In genomic region chr17:48609754-48610281, GRCh38 we compare ENCODE assay signal across 10 cellular contexts. TPM values are rescaled to one million over a fixed set of nuclear protein-coding genes. Genes with fewer than 3 reads are reported as not detected.
A peak's percentile ranks its signal among the peaks of the same experiment; 100 is the strongest.
DNase-seq lines count a peak whose midpoint lies in the region; ATAC-seq and TF ChIP-seq lines count a peak whose summit lies in the region.
"Had no signal": no experiment of that assay in that cellular context is flagged by ENCODE, and none has a peak within 500 bp of the region (broad histone marks: within the 10 kb centered on the region; RNA-seq: fewer than 3 reads in every experiment).

No MANE protein-coding gene starts in this region.

- intact Hi-C loops in OCI-LY7 (cut with micrococcal nuclease; ENCODE audit: unreplicated experiment) (no loop called here), esophagus muscularis mucosa (cut with DNase I) (no loop called here)

- H3K79me2 ChIP-seq in OCI-LY7 (ENCODE audit: insufficient read depth, low read depth, low read length) = no peaks in the 10 kb centered on the region

- H2AFZ ChIP-seq in OCI-LY7 (ENCODE audit: low read length) = peak overlapping the region; percentile 96; the same call in 1 of the 2 replicates

- DNase-seq in DMS 273 (lab: John Stamatoyannopoulos, UW; ENCODE audit: unreplicated experiment) (peak; percentile 37), DMS 273 treated with DMSO at 0.1 percent for 48 hours (lab: John Stamatoyannopoulos, UW) (no peak), OCI-LY7 (ENCODE audit: low spot score) (no peak), esophagus muscularis mucosa (ENCODE audit: extremely low spot score) (no peak), mucosa of gallbladder (ENCODE audit: low spot score) (no peak)
- DNase-seq: 8988T; activated CD4-positive, alpha-beta T cell treated with anti-CD3 and anti-CD28 coated beads, Interleukin-2, amount 50 U/mL, for 1 hour had no signal

- no peaks in the 10 kb centered on the region for H3K9me2 ChIP-seq in OCI-LY7 (ENCODE audit: insufficient read depth, low read length)

- H3K4me1 ChIP-seq in OCI-LY7 (ENCODE audit: insufficient read depth, low read length, poor library complexity, severe bottlenecking) (peaks cover 31% of the 10 kb centered on the region), esophagus muscularis mucosa (peaks cover 47 to 54% (median 51%) of the 10 kb centered on the region in 4 donors), skeletal muscle satellite cell (ENCODE audit: control insufficient read depth, insufficient read depth, low read length) (peaks cover 31% of the 10 kb centered on the region)

- H3K36me3 ChIP-seq in OCI-LY7 (ENCODE audit: insufficient read depth, low read length) (no peaks in the 10 kb centered on the region), esophagus muscularis mucosa (no peaks in the 10 kb centered on the region), skeletal muscle satellite cell (ENCODE audit: insufficient read depth, low read length) (no peaks in the 10 kb centered on the region)

- no TSS peak for BruUV-seq in OCI-LY7 (replicated peaks; lab: Mats Ljungman, UMichigan)

- POLR2A ChIA-PET in OCI-LY7 (lab: Charles Lee) = interaction anchor here (0.6 to 0.7 kb wide), 2 partner anchors 10 to 289 kb away, joined by 3 to 4 read pairs; no protein-coding TSS in a partner anchor

- H3K27me3 ChIP-seq in esophagus muscularis mucosa (peaks cover 41 to 100% (median 92%) of the 10 kb centered on the region in 4 donors), skeletal muscle satellite cell (ENCODE audit: control insufficient read depth, insufficient read depth, low read length) (peaks cover 11% of the 10 kb centered on the region)

- H3K9me3 ChIP-seq in OCI-LY7 (ENCODE audit: low read length) (no peaks in the 10 kb centered on the region), esophagus muscularis mucosa (no peaks in the 10 kb centered on the region), skeletal muscle satellite cell (replicated peaks; ENCODE audit: low read length) (no peaks in the 10 kb centered on the region)

- peak overlapping the region; percentile 73 for H3K4me2 ChIP-seq in OCI-LY7 (ENCODE audit: low read length)
- peak overlapping the region; percentile 99 for H3K4me2 ChIP-seq in skeletal muscle satellite cell (ENCODE audit: low read length)

- WGBS in esophagus muscularis mucosa = 9% methylated on average over 14 of the region's 15 CpGs

- H3K27ac ChIP-seq in OCI-LY7 (ENCODE audit: low read depth, low read length, poor library complexity, severe bottlenecking) (no peak overlapping the region), esophagus muscularis mucosa (replicated peaks in 1 of 4) (peak overlapping the region in 1 of 4 donors; percentile 20)

- CTCF ChIA-PET in OCI-LY7 (lab: Charles Lee; ENCODE audit: unreplicated experiment) = interaction anchor here (0.6 to 1.0 kb wide), 2 partner anchors 173 to 257 kb away, joined by 6 read pairs; no protein-coding TSS in a partner anchor

- TF ChIP-seq CTCF in OCI-LY7 (conservative IDR thresholded peaks at IDR 0.05; ENCODE audit: low read length) = no peak
- no peak for TF ChIP-seq CTCF in esophagus muscularis mucosa (IDR thresholded peaks at IDR 0.05)

- TF ChIP-seq EP300 in esophagus muscularis mucosa (IDR thresholded peaks at IDR 0.05) = no peak

- ATAC-seq in HG03354 (IDR thresholded peaks at IDR 0.05; ENCODE audit: poor library complexity, severe bottlenecking, unreplicated experiment) = no peak
- no peak for ATAC-seq in HG03025 (IDR thresholded peaks at IDR 0.05; ENCODE audit: low FRiP score, unreplicated experiment)

- H3K4me3 ChIP-seq in OCI-LY7 (ENCODE audit: low read depth, low read length, poor library complexity, severe bottlenecking) (peak overlapping the region; percentile 72), esophagus muscularis mucosa (peak overlapping the region; percentile 45 to 63 (median 50)), skeletal muscle satellite cell (ENCODE audit: low read length) (peak overlapping the region; percentile 95)

- no peaks in the 10 kb centered on the region for H4K20me1 ChIP-seq in OCI-LY7 (ENCODE audit: insufficient read depth, low read length)

- peak overlapping the region; percentile 98 for H3K9ac ChIP-seq in skeletal muscle satellite cell (ENCODE audit: low read depth, low read length)

- TF ChIP-seq POLR2A in esophagus muscularis mucosa (IDR thresholded peaks at IDR 0.05; ENCODE audit: low read depth) = no peak

RNA-seq across cellular contexts. Expression of gene HOXB7, which starts 1.0 kb away (rescaled TPM):
- total RNA-seq in OCI-LY7 (2014; rRNA removed; shearing (Covaris generic)) = 6.3 and 9.2 TPM in 2 replicates
- 16.3 and 17.0 TPM in 2 replicates for total RNA-seq in OCI-LY7 (2022)
- total RNA-seq in esophagus muscularis mucosa = 1 to 10 TPM in 1 of 4 donors, under 1 TPM in 3; 0.52 to 1.7 (median 0.66) TPM
- 1.5 and 4.1 TPM in 2 replicates for total RNA-seq in skeletal muscle satellite cell (2012; rRNA removed)
- total RNA-seq in mucosa of gallbladder = 0.92 TPM

RNA-seq across cellular contexts. Expression of gene HOXB6, which starts 5.0 kb away (rescaled TPM):
- total RNA-seq in OCI-LY7 (2014; rRNA removed; shearing (Covaris generic)) = 0.41 TPM in 1 of 2 replicates, not detected in the other
- total RNA-seq in OCI-LY7 (2022) (not detected in 2 replicates), esophagus muscularis mucosa (1 to 10 TPM; 2.2 to 5.4 (median 2.9) TPM), mucosa of gallbladder (2.0 TPM)
- total RNA-seq in skeletal muscle satellite cell (2012; rRNA removed) = 5.5 and 6.6 TPM in 2 replicates

RNA-seq across cellular contexts. Expression of gene HOXB8, which starts 5.3 kb away (rescaled TPM):
- not detected in 2 replicates for total RNA-seq in OCI-LY7 (2014; rRNA removed; shearing (Covaris generic))
- total RNA-seq in OCI-LY7 (2022) (not detected in 2 replicates), esophagus muscularis mucosa (not detected), mucosa of gallbladder (not detected)
- not detected in 2 replicates for total RNA-seq in skeletal muscle satellite cell (2012; rRNA removed)

RNA-seq across cellular contexts. Expression of gene HOXB5, which starts 16.2 kb away (rescaled TPM):
- not detected in 2 replicates for total RNA-seq in OCI-LY7 (2014; rRNA removed; shearing (Covaris generic))
- total RNA-seq in OCI-LY7 (2022) (not detected in 2 replicates), esophagus muscularis mucosa (under 1 TPM; 0.17 to 0.83 (median 0.36) TPM), mucosa of gallbladder (0.49 TPM)
- total RNA-seq in skeletal muscle satellite cell (2012; rRNA removed) = under 0.01 TPM in 2 replicates

RNA-seq across cellular contexts. Expression of gene HOXB9, which starts 16.3 kb away (rescaled TPM):
- total RNA-seq in OCI-LY7 (2014; rRNA removed; shearing (Covaris generic)) = not detected in 2 replicates
- not detected in 2 replicates for total RNA-seq in OCI-LY7 (2022)
- not detected for total RNA-seq in esophagus muscularis mucosa
- 0.25 TPM in 1 of 2 replicates, not detected in the other for total RNA-seq in skeletal muscle satellite cell (2012; rRNA removed)
- 0.26 TPM for total RNA-seq in mucosa of gallbladder
